ENCODE assay signal across 19 cellular contexts in the genomic region with DNA sequence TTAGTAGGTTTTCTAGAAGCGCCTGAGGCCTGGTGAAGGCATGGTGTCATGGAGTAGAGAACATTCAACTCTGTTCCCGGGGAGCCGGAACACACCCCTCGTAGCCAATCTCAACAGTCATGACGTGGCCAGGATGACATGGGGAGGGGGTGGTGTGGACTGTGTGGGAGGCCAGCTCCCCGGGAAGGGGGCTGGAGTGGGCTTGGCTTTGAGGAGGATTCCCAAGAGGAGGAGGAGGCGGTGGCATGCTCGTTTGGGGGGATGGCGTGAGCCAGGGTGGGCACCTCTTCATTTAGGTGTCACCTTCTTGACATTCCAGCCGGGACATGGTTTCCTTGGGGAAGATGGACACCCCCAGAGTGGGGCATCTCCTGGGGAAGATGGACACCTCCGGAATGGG.
DNase-seq lines count a peak whose midpoint lies in the region; ATAC-seq and TF ChIP-seq lines count a peak whose summit lies in the region.
"Had no signal": no experiment of that assay in that cellular context is flagged by ENCODE, and none has a peak within 500 bp of the region (broad histone marks: within the 10 kb centered on the region; RNA-seq: fewer than 3 reads in every experiment).

No MANE protein-coding gene starts in this region.

- peak overlapping the region; percentile 97 for H3K27ac ChIP-seq in DND-41 (ENCODE audit: low read length)
- peak overlapping the region; percentile 7 for H3K27ac ChIP-seq in smooth muscle cell (ENCODE audit: low read depth)
- no peak overlapping the region for H3K27ac ChIP-seq in foreskin keratinocyte

- no peak for ATAC-seq in DND-41 (ENCODE audit: insufficient read depth, low read depth)
- ATAC-seq in effector memory CD8-positive, alpha-beta T cell (replicated peaks), result no peak
- ATAC-seq in foreskin keratinocyte, result no peak
- ATAC-seq in GM18519 (IDR thresholded peaks at IDR 0.05; ENCODE audit: low FRiP score, unreplicated experiment), result no peak
- ATAC-seq: GM23338; left cardiac atrium; stimulated activated naive CD8-positive, alpha-beta T cell treated with anti-CD3 and anti-CD28 coated beads, Interleukin-15, Interleukin-2, amounts not matched to agents 100 U/mL and 50 U/mL, for 24 hours had no signal

- H3F3A ChIP-seq in smooth muscle cell (ENCODE audit: low read depth), result no peaks in the 10 kb centered on the region

- H3K4me3 ChIP-seq in DND-41 (ENCODE audit: low read depth in 1 of 2, low read length in 2 of 2) (no peak overlapping the region), smooth muscle cell (no peak overlapping the region)
- H3K4me3 ChIP-seq: GM23338, MG63, Peyer's patch had no signal

- H3K27me3 Mint-ChIP-seq in activated naive CD4-positive, alpha-beta T cell treated with anti-CD3 and anti-CD28 coated beads, Interleukin-2, amount 10 ng/mL, durations not matched to agents 7 days and 5 days, result no peaks in the 10 kb centered on the region
- H3K27me3 Mint-ChIP-seq in effector memory CD8-positive, alpha-beta T cell, result no peaks in the 10 kb centered on the region

- H2AFZ ChIP-seq in DND-41 (ENCODE audit: low read depth, low read length), result no peak overlapping the region
- H2AFZ ChIP-seq in smooth muscle cell (ENCODE audit: low read depth), result no peak overlapping the region
- H2AFZ ChIP-seq: GM23338 had no signal

- H3K4me2 ChIP-seq in DND-41 (ENCODE audit: insufficient read depth, low read length), result no peak overlapping the region
- no peak overlapping the region for H3K4me2 ChIP-seq in smooth muscle cell
- H3K4me2 ChIP-seq: GM23338 had no signal

- H3K36me3 ChIP-seq in DND-41 (ENCODE audit: insufficient read depth, low read length), result peaks cover 23% of the 10 kb centered on the region
- H3K36me3 ChIP-seq in smooth muscle cell (ENCODE audit: low read depth), result no peaks in the 10 kb centered on the region

- H3K9ac ChIP-seq in DND-41 (ENCODE audit: low read depth, low read length) (no peak overlapping the region), smooth muscle cell (ENCODE audit: low read depth) (no peak overlapping the region)

- peaks cover 72% of the 10 kb centered on the region for H3K36me3 Mint-ChIP-seq in activated naive CD4-positive, alpha-beta T cell treated with anti-CD3 and anti-CD28 coated beads, Interleukin-2, amount 10 ng/mL, durations not matched to agents 7 days and 5 days
- peaks cover 29% of the 10 kb centered on the region for H3K36me3 Mint-ChIP-seq in effector memory CD8-positive, alpha-beta T cell (ENCODE audit: insufficient read depth)

- no peak for DNase-seq in activated naive CD4-positive, alpha-beta T cell treated with anti-CD3 and anti-CD28 coated beads, Interleukin-2, amount 10 ng/mL, durations not matched to agents 7 days and 5 days
- no peak for DNase-seq in activated naive CD4-positive, alpha-beta T cell treated with Interleukin-2 at 50 U/mL for 16 hours
- DNase-seq in DND-41, result no peak
- no peak for DNase-seq in effector memory CD8-positive, alpha-beta T cell
- no peak for DNase-seq in smooth muscle cell (lab: John Stamatoyannopoulos, UW; ENCODE audit: unreplicated experiment)
- no peak for DNase-seq in foreskin keratinocyte
- no peak for DNase-seq in stimulated activated CD4-positive, alpha-beta T cell treated with anti-CD3 and anti-CD28 coated beads, Interleukin-12 subunit alpha, Interleukin-12 subunit beta, amount 100 ng/mL, for 4 hours
- DNase-seq: activated CD8-positive, alpha-beta memory T cell treated with anti-CD3 and anti-CD28 coated beads for 24 hours; activated effector memory CD4-positive, alpha-beta T cell treated with Interleukin-2 at 50 U/mL for 16 hours; EL; left cardiac atrium; MG63; NCI-H1694; NCI-H2227 treated with DMSO at 0.1 percent for 48 hours; Peyer's patch; retina; stimulated activated naive CD8-positive, alpha-beta T cell treated with anti-CD3 and anti-CD28 coated beads, Interleukin-15, Interleukin-2, amounts not matched to agents 100 U/mL and 50 U/mL, for 24 hours had no signal

- H4K20me1 ChIP-seq in DND-41 (ENCODE audit: insufficient read depth, low read length) (peaks cover 29% of the 10 kb centered on the region), smooth muscle cell (ENCODE audit: low read depth) (peaks cover 100% of the 10 kb centered on the region)

- CTCF ChIA-PET in activated naive CD4-positive, alpha-beta T cell treated with anti-CD3 and anti-CD28 coated beads, Interleukin-2, amount 10 ng/mL, durations not matched to agents 7 days and 5 days (lab: Charles Lee), result interaction anchor here (3.7 to 4.2 kb wide), 2 partner anchors 68 to 96 kb away, joined by 25 to 37 read pairs; no protein-coding TSS in a partner anchor

- WGBS in smooth muscle cell (ENCODE audit: low lambda C conversion rate), result 85% methylated on average over 11 of the region's 11 CpGs

- no peaks in the 10 kb centered on the region for H3K9me3 ChIP-seq in DND-41 (ENCODE audit: insufficient read depth, low read length, severe bottlenecking)
- H3K9me3 ChIP-seq in smooth muscle cell (replicated peaks; ENCODE audit: low read depth), result no peaks in the 10 kb centered on the region
- H3K9me3 ChIP-seq: MG63, Peyer's patch had no signal

- peak overlapping the region; percentile 80 for H3K27ac Mint-ChIP-seq in activated naive CD4-positive, alpha-beta T cell treated with anti-CD3 and anti-CD28 coated beads, Interleukin-2, amount 10 ng/mL, durations not matched to agents 7 days and 5 days
- peak overlapping the region; percentile 81 to 86 for H3K27ac Mint-ChIP-seq in effector memory CD8-positive, alpha-beta T cell
- H3K27ac Mint-ChIP-seq: GM23338 had no signal

- H3K4me1 Mint-ChIP-seq in activated naive CD4-positive, alpha-beta T cell treated with anti-CD3 and anti-CD28 coated beads, Interleukin-2, amount 10 ng/mL, durations not matched to agents 7 days and 5 days, result peaks cover 94% of the 10 kb centered on the region
- peaks cover 69 to 75% of the 10 kb centered on the region in 2 donors for H3K4me1 Mint-ChIP-seq in effector memory CD8-positive, alpha-beta T cell (ENCODE audit: low read depth in 2 of 2)

- H3K4me1 ChIP-seq in DND-41 (ENCODE audit: insufficient read depth, low read length) (peaks cover 47% of the 10 kb centered on the region), smooth muscle cell (ENCODE audit: low read depth) (peaks cover 16% of the 10 kb centered on the region), foreskin keratinocyte (no peaks in the 10 kb centered on the region)

- H3K4me3 Mint-ChIP-seq in activated naive CD4-positive, alpha-beta T cell treated with anti-CD3 and anti-CD28 coated beads, Interleukin-2, amount 10 ng/mL, durations not matched to agents 7 days and 5 days, result no peak overlapping the region
- peak overlapping the region in 1 of 2 donors; percentile 14 for H3K4me3 Mint-ChIP-seq in effector memory CD8-positive, alpha-beta T cell
- H3K4me3 Mint-ChIP-seq: GM23338 had no signal

- H3K9me3 Mint-ChIP-seq in activated naive CD4-positive, alpha-beta T cell treated with anti-CD3 and anti-CD28 coated beads, Interleukin-2, amount 10 ng/mL, durations not matched to agents 7 days and 5 days, result no peaks in the 10 kb centered on the region
- H3K9me3 Mint-ChIP-seq in effector memory CD8-positive, alpha-beta T cell, result no peaks in the 10 kb centered on the region
- H3K9me3 Mint-ChIP-seq: GM23338 had no signal

- no peaks in the 10 kb centered on the region for H3K27me3 ChIP-seq in DND-41 (ENCODE audit: insufficient read depth, low read length, poor library complexity)
- no peaks in the 10 kb centered on the region for H3K27me3 ChIP-seq in smooth muscle cell (ENCODE audit: low read depth)
- H3K27me3 ChIP-seq in foreskin keratinocyte, result no peaks in the 10 kb centered on the region
- H3K27me3 ChIP-seq: MG63, Peyer's patch had no signal

- H3K79me2 ChIP-seq in DND-41 (ENCODE audit: insufficient read depth, low read length) (peaks cover 95% of the 10 kb centered on the region), smooth muscle cell (ENCODE audit: low read depth) (peaks cover 100% of the 10 kb centered on the region)

- no peak for TF ChIP-seq CTCF in DND-41 (IDR thresholded peaks at IDR 0.05; ENCODE audit: borderline replicate concordance, extremely low read depth, low read length, poor library complexity, severe bottlenecking)
- TF ChIP-seq CTCF in smooth muscle cell (IDR thresholded peaks at IDR 0.05; ENCODE audit: borderline replicate concordance, insufficient read depth, poor library complexity, severe bottlenecking), result no peak
- no peak for TF ChIP-seq CTCF in foreskin keratinocyte (conservative IDR thresholded peaks at IDR 0.05)
